ENCODE assay signal across 27 cellular contexts in genomic region chr14:59355101-59355500, GRCh38.
DNase-seq lines count a peak whose midpoint lies in the region; ATAC-seq and TF ChIP-seq lines count a peak whose summit lies in the region.
"Had no signal": no experiment of that assay in that cellular context is flagged by ENCODE, and none has a peak within 500 bp of the region (broad histone marks: within the 10 kb centered on the region; RNA-seq: fewer than 3 reads in every experiment).

No MANE protein-coding gene starts in this region.

- peaks cover 46% of the 10 kb centered on the region for H3K4me1 Mint-ChIP-seq in brain

- no peak for TF ChIP-seq CTCF in cardiac muscle cell (IDR thresholded peaks at IDR 0.05; ENCODE audit: low read depth, low read length)
- TF ChIP-seq CTCF in brain (conservative IDR thresholded peaks at IDR 0.05), result no peak

- ATAC-seq in Right ventricle myocardium superior (ENCODE audit: poor library complexity) (no peak), HG02610 (IDR thresholded peaks at IDR 0.05; ENCODE audit: unreplicated experiment) (no peak), aorta (ENCODE audit: low FRiP score) (no peak)
- ATAC-seq: activated naive CD4-positive, alpha-beta T cell treated with anti-CD3 and anti-CD28 coated beads, Interleukin-2, amount 50 U/mL, for 72 hours; naive thymus-derived CD4-positive, alpha-beta T cell had no signal

- H3K9me3 Mint-ChIP-seq in brain, result no peaks in the 10 kb centered on the region
- H3K9me3 Mint-ChIP-seq: activated naive CD4-positive, alpha-beta T cell treated with anti-CD3 and anti-CD28 coated beads, Interleukin-2, amount 50 U/mL, for 72 hours; activated T-helper 2 cell treated with anti-CD3 and anti-CD28 coated beads, Interferon-gamma antibody, Interleukin-2, Interleukin-4, amounts not matched to agents 10 μg/mL and 5 μg/mL and 100 μg/mL, durations not matched to agents 14 hours and 24 hours and 36 hours; CD4-positive, alpha-beta T cell; naive thymus-derived CD4-positive, alpha-beta T cell; stimulated activated naive CD8-positive, alpha-beta T cell treated with anti-CD3 and anti-CD28 coated beads, Interleukin-15, Interleukin-2, amounts not matched to agents 100 ng/mL and 50 ng/mL, for 24 hours had no signal

- no peaks in the 10 kb centered on the region for H3K9me3 ChIP-seq in cardiac muscle cell (ENCODE audit: low read depth)
- H3K9me3 ChIP-seq in muscle layer of duodenum (ENCODE audit: control insufficient read depth in 1 of 2, low read length in 2 of 2), result no peaks in the 10 kb centered on the region
- H3K9me3 ChIP-seq in subcutaneous abdominal adipose tissue (ENCODE audit: control insufficient read depth in 5 of 5, low read length in 5 of 5), result no peaks in the 10 kb centered on the region
- no peaks in the 10 kb centered on the region for H3K9me3 ChIP-seq in aorta (ENCODE audit: control insufficient read depth, low read length)
- H3K9me3 ChIP-seq: transverse colon had no signal

- H3K9ac ChIP-seq in subcutaneous abdominal adipose tissue (ENCODE audit: low read length in 5 of 5), result no peak overlapping the region

- no peaks in the 10 kb centered on the region for H3K27me3 Mint-ChIP-seq in brain
- H3K27me3 Mint-ChIP-seq: CD4-positive, alpha-beta T cell; naive thymus-derived CD4-positive, alpha-beta T cell; stimulated activated naive CD8-positive, alpha-beta T cell treated with anti-CD3 and anti-CD28 coated beads, Interleukin-15, Interleukin-2, amounts not matched to agents 100 ng/mL and 50 ng/mL, for 24 hours had no signal

- intact Hi-C loops in Right ventricle myocardium superior (cut with DNase I) (no loop called here), aorta (cut with DNase I) (no loop called here)

- peaks cover 68% of the 10 kb centered on the region for H3K36me3 Mint-ChIP-seq in brain
- H3K36me3 Mint-ChIP-seq: activated naive CD4-positive, alpha-beta T cell treated with anti-CD3 and anti-CD28 coated beads, Interleukin-2, amount 50 U/mL, for 72 hours had no signal

- no peak overlapping the region for H3K4me3 Mint-ChIP-seq in brain
- H3K4me3 Mint-ChIP-seq: CD4-positive, alpha-beta T cell; naive thymus-derived CD4-positive, alpha-beta T cell; stimulated activated naive CD8-positive, alpha-beta T cell treated with anti-CD3 and anti-CD28 coated beads, Interleukin-15, Interleukin-2, amounts not matched to agents 100 ng/mL and 50 ng/mL, for 24 hours had no signal

- DNase-seq in cardiac muscle cell (ENCODE audit: low read depth in 1 of 2, low spot score in 1 of 2) (no peak), Right ventricle myocardium superior (no peak), iPS-NIHi11 (ENCODE audit: low spot score) (no peak), aorta (no peak)
- DNase-seq: 8988T; activated CD4-positive, alpha-beta T cell treated with anti-CD3 and anti-CD28 coated beads, Interleukin-2, amount 50 U/mL, for 1 hour; activated CD8-positive, alpha-beta memory T cell treated with anti-CD3 and anti-CD28 coated beads, Interleukin-2, amount 50 U/mL, for 4 hours; CD4-positive, alpha-beta T cell; effector CD8-positive, alpha-beta T cell; kidney glomerular epithelial cell; mesendoderm; naive thymus-derived CD4-positive, alpha-beta T cell; NCI-H1092 treated with DMSO at 0.1 percent for 48 hours; NCI-H1930; occipital lobe; SHP77; stimulated activated CD4-positive, alpha-beta T cell treated with anti-CD3 and anti-CD28 coated beads, Interleukin-12 subunit alpha, Interleukin-12 subunit beta, amount 100 ng/mL, for 4 hours; SW 1271; T1000; transverse colon had no signal

- peaks cover 6% of the 10 kb centered on the region for H3K36me3 ChIP-seq in cardiac muscle cell
- H3K36me3 ChIP-seq in muscle layer of duodenum (ENCODE audit: control insufficient read depth in 1 of 2, insufficient read depth in 2 of 2, low read length in 2 of 2), result peaks cover 28 to 37% of the 10 kb centered on the region in 2 donors
- H3K36me3 ChIP-seq in subcutaneous abdominal adipose tissue (ENCODE audit: control insufficient read depth in 5 of 5, insufficient read depth in 5 of 5, low read length in 5 of 5), result peaks cover 40 to 67% (median 51%) of the 10 kb centered on the region in 5 donors
- H3K36me3 ChIP-seq in aorta (ENCODE audit: control insufficient read depth in 1 of 2, insufficient read depth in 2 of 2, low read length in 1 of 2), result peaks cover 5 to 11% of the 10 kb centered on the region in 2 donors

- peak overlapping the region; percentile 62 for H3K27ac ChIP-seq in cardiac muscle cell
- peak overlapping the region; percentile 49 for H3K27ac ChIP-seq in muscle layer of duodenum (ENCODE audit: low read length)
- peak overlapping the region; percentile 17 for H3K27ac ChIP-seq in subcutaneous abdominal adipose tissue (ENCODE audit: low read depth, low read length)
- no peak overlapping the region for H3K27ac ChIP-seq in aorta (ENCODE audit: low read depth in 1 of 2, low read length in 2 of 2)

- peak overlapping the region in 3 of 5 experiments; percentile 65 to 74 (median 67) for H3K27ac Mint-ChIP-seq in brain
- H3K27ac Mint-ChIP-seq: activated naive CD4-positive, alpha-beta T cell treated with anti-CD3 and anti-CD28 coated beads, Interleukin-2, amount 50 U/mL, for 72 hours; activated T-helper 2 cell treated with anti-CD3 and anti-CD28 coated beads, Interferon-gamma antibody, Interleukin-2, Interleukin-4, amounts not matched to agents 10 μg/mL and 5 μg/mL and 100 μg/mL, durations not matched to agents 14 hours and 24 hours and 36 hours; CD4-positive, alpha-beta T cell; naive thymus-derived CD4-positive, alpha-beta T cell; stimulated activated naive CD8-positive, alpha-beta T cell treated with anti-CD3 and anti-CD28 coated beads, Interleukin-15, Interleukin-2, amounts not matched to agents 100 ng/mL and 50 ng/mL, for 24 hours had no signal

- 88 to 91% methylated on average over 3 of the region's 3 CpGs for WGBS in aorta, 2 donors

- H3K27me3 ChIP-seq in cardiac muscle cell (no peaks in the 10 kb centered on the region), muscle layer of duodenum (ENCODE audit: low read depth, low read length) (no peaks in the 10 kb centered on the region), subcutaneous abdominal adipose tissue (ENCODE audit: control insufficient read depth in 5 of 5, insufficient read depth in 4 of 5, low read length in 5 of 5) (no peaks in the 10 kb centered on the region), aorta (ENCODE audit: control insufficient read depth in 1 of 2, insufficient read depth in 2 of 2, low read length in 1 of 2) (no peaks in the 10 kb centered on the region)
- H3K27me3 ChIP-seq: transverse colon had no signal

- H3K4me3 ChIP-seq in cardiac muscle cell (no peak overlapping the region), muscle layer of duodenum (ENCODE audit: low read depth in 1 of 2, low read length in 2 of 2) (no peak overlapping the region), subcutaneous abdominal adipose tissue (ENCODE audit: low read depth in 1 of 5, low read length in 5 of 5) (no peak overlapping the region), aorta (ENCODE audit: low read length in 2 of 2) (no peak overlapping the region)
- H3K4me3 ChIP-seq: transverse colon had no signal

- H3K4me1 ChIP-seq in cardiac muscle cell (ENCODE audit: low read depth) (peaks cover 38% of the 10 kb centered on the region), muscle layer of duodenum (ENCODE audit: control insufficient read depth in 1 of 2, insufficient read depth in 2 of 2, low read length in 2 of 2) (peaks cover 0 to 13% of the 10 kb centered on the region in 2 donors), subcutaneous abdominal adipose tissue (ENCODE audit: control insufficient read depth in 5 of 5, insufficient read depth in 5 of 5, low read length in 5 of 5) (peaks cover 4 to 40% (median 26%) of the 10 kb centered on the region in 5 donors), aorta (ENCODE audit: control insufficient read depth in 1 of 2, insufficient read depth in 2 of 2, low read length in 2 of 2) (peaks cover 3 to 6% of the 10 kb centered on the region in 2 donors)

Comparison
In these comparisons a context has a peak if more than half of its experiments do, and no peak if none do; other contexts are left out.
1. H3K27ac ChIP-seq: peak in cardiac muscle cell (single experiment), muscle layer of duodenum (single experiment) and subcutaneous abdominal adipose tissue (single experiment); none in aorta (0 of 2).